16 cellular contexts compared by ENCODE assay signal in genomic region chr1:35186239-35186638, GRCh38. TPM values are rescaled to one million over a fixed set of nuclear protein-coding genes. Genes with fewer than 3 reads are reported as not detected.
A peak's percentile ranks its signal among the peaks of the same experiment; 100 is the strongest.
DNase-seq lines count a peak whose midpoint lies in the region; ATAC-seq and TF ChIP-seq lines count a peak whose summit lies in the region.
"Had no signal": no experiment of that assay in that cellular context is flagged by ENCODE, and none has a peak within 500 bp of the region (broad histone marks: within the 10 kb centered on the region; RNA-seq: fewer than 3 reads in every experiment).

No MANE protein-coding gene starts in this region.

- H3K9me1 ChIP-seq in IMR-90 (ENCODE audit: insufficient read depth, low read length), result peaks cover 2% of the 10 kb centered on the region; the same call in 1 of the 2 replicates

- H3K27ac ChIP-seq in CD8-positive, alpha-beta T cell (ENCODE audit: low read depth, low read length), result no peak overlapping the region
- H3K27ac ChIP-seq in IMR-90 (ENCODE audit: insufficient read depth, low read length), result no peak overlapping the region
- H3K27ac ChIP-seq in MM.1S (ENCODE audit: low read length), result no peak overlapping the region
- H3K27ac ChIP-seq: KMS-11, pancreas, spleen, WERI-Rb-1 had no signal

- no peaks in the 10 kb centered on the region for H3K9me2 ChIP-seq in MM.1S (replicated peaks; ENCODE audit: insufficient read depth, low read length)

- H3K14ac ChIP-seq in IMR-90 (replicated peaks; ENCODE audit: low read depth, low read length), result no peak overlapping the region

- no peak overlapping the region for H3K18ac ChIP-seq in IMR-90 (ENCODE audit: low read depth, low read length)

- no peak overlapping the region for H2BK15ac ChIP-seq in IMR-90 (ENCODE audit: low read depth, low read length)

- POLR2A ChIA-PET in CD8-positive, alpha-beta T cell (lab: Charles Lee), result interaction anchor here (1.0 kb wide), 1 partner anchor 202 kb away, joined by 3 read pairs; the partner anchor contains the start of gene TMEM35B
- POLR2A ChIA-PET in IMR-90 (lab: Charles Lee; ENCODE audit: unreplicated experiment), result interaction anchor here (0.5 to 0.6 kb wide), 2 partner anchors 89 to 163 kb away, joined by 3 to 5 read pairs; no protein-coding TSS in a partner anchor

- H3K9ac ChIP-seq in IMR-90 (ENCODE audit: low read depth, low read length), result no peak overlapping the region
- H3K9ac ChIP-seq in MM.1S (ENCODE audit: low read length), result no peak overlapping the region
- H3K9ac ChIP-seq: KMS-11 had no signal

- H3K27ac Mint-ChIP-seq in CD8-positive, alpha-beta T cell, result peak overlapping the region; percentile 39
- peak overlapping the region; percentile 45 for H3K27ac Mint-ChIP-seq in activated naive CD8-positive, alpha-beta T cell treated with anti-CD3 and anti-CD28 coated beads, Interleukin-2, amount 50 U/mL, for 24 hours
- no peak overlapping the region for H3K27ac Mint-ChIP-seq in neural crest cell (ENCODE audit: unreplicated experiment)

- ATAC-seq in CD8-positive, alpha-beta T cell, result no peak
- ATAC-seq in IMR-90 (ENCODE audit: low read depth) (no peak), HG02970 (IDR thresholded peaks at IDR 0.05; ENCODE audit: low FRiP score, unreplicated experiment) (no peak)
- ATAC-seq in activated naive CD8-positive, alpha-beta T cell treated with anti-CD3 and anti-CD28 coated beads, Interleukin-2, amount 50 U/mL, for 24 hours, result no peak
- ATAC-seq: esophagus mucosa, pancreas had no signal

- no peak overlapping the region for H3K4me3 Mint-ChIP-seq in CD8-positive, alpha-beta T cell
- peak overlapping the region; percentile 89 for H3K4me3 Mint-ChIP-seq in activated naive CD8-positive, alpha-beta T cell treated with anti-CD3 and anti-CD28 coated beads, Interleukin-2, amount 50 U/mL, for 24 hours
- H3K4me3 Mint-ChIP-seq in neural crest cell, result peak overlapping the region; percentile 85

- 80% methylated on average over 1 of the region's 4 CpGs; no CpG with 5 or more reads in 1 of the 2 experiments for WGBS in IMR-90 (ENCODE audit: extremely low coverage in 2 of 2, insufficient read length in 1 of 2), 2 experiments

- CTCF ChIA-PET in CD8-positive, alpha-beta T cell (lab: Charles Lee), result interaction anchor here (2.0 kb wide), 1 partner anchor 16 kb away, joined by 5 read pairs; no protein-coding TSS in a partner anchor
- CTCF ChIA-PET in IMR-90 (lab: Yijun Ruan, JAX), result no interaction called here

- no peak overlapping the region for H4K8ac ChIP-seq in IMR-90 (ENCODE audit: low read depth in 2 of 2, low read length in 2 of 2)

- H3K4me2 ChIP-seq in IMR-90 (ENCODE audit: low read depth, low read length) (no peak overlapping the region), MM.1S (ENCODE audit: low read depth, low read length) (no peak overlapping the region)
- H3K4me2 ChIP-seq: KMS-11 had no signal

- peaks cover 93% of the 10 kb centered on the region for H3K4me1 Mint-ChIP-seq in CD8-positive, alpha-beta T cell (ENCODE audit: low read depth)
- peaks cover 98% of the 10 kb centered on the region for H3K4me1 Mint-ChIP-seq in activated naive CD8-positive, alpha-beta T cell treated with anti-CD3 and anti-CD28 coated beads, Interleukin-2, amount 50 U/mL, for 24 hours
- peaks cover 85% of the 10 kb centered on the region for H3K4me1 Mint-ChIP-seq in neural crest cell

- in situ Hi-C loops in IMR-90 (cut with MboI; ENCODE audit: low sequenced_read_pairs), result no loop called here

- H3K9me3 Mint-ChIP-seq in CD8-positive, alpha-beta T cell, result no peaks in the 10 kb centered on the region
- H3K9me3 Mint-ChIP-seq in activated naive CD8-positive, alpha-beta T cell treated with anti-CD3 and anti-CD28 coated beads, Interleukin-2, amount 50 U/mL, for 24 hours, result no peaks in the 10 kb centered on the region
- H3K9me3 Mint-ChIP-seq in neural crest cell, result no peaks in the 10 kb centered on the region

- H3K27me3 Mint-ChIP-seq in CD8-positive, alpha-beta T cell (ENCODE audit: low read depth), result no peaks in the 10 kb centered on the region
- no peaks in the 10 kb centered on the region for H3K27me3 Mint-ChIP-seq in activated naive CD8-positive, alpha-beta T cell treated with anti-CD3 and anti-CD28 coated beads, Interleukin-2, amount 50 U/mL, for 24 hours
- H3K27me3 Mint-ChIP-seq in neural crest cell (ENCODE audit: low read depth), result peaks cover 6% of the 10 kb centered on the region

- TF ChIP-seq RAD21 in IMR-90 (IDR thresholded peaks at IDR 0.05; ENCODE audit: low read length), result no peak

- no TSS peak for BruUV-seq in IMR-90 (replicated peaks; lab: Mats Ljungman, UMichigan)

- peaks cover 96% of the 10 kb centered on the region for H3K4me1 ChIP-seq in CD8-positive, alpha-beta T cell (ENCODE audit: insufficient read depth, low read length)
- H3K4me1 ChIP-seq in IMR-90 (ENCODE audit: control insufficient read depth, insufficient read depth, low read length), result peaks cover 5% of the 10 kb centered on the region
- peaks cover 15% of the 10 kb centered on the region; the same call in 1 of the 2 replicates for H3K4me1 ChIP-seq in MM.1S (ENCODE audit: low read length)

- peaks cover 98% of the 10 kb centered on the region for H3K79me2 ChIP-seq in MM.1S (ENCODE audit: low read length)

- H3K56ac ChIP-seq in IMR-90 (ENCODE audit: extremely low read depth, insufficient read depth, low read length), result no peak overlapping the region

- peaks cover 21 to 45% of the 10 kb centered on the region in 2 experiments for H3K79me1 ChIP-seq in IMR-90 (ENCODE audit: low read depth in 1 of 2, low read length in 2 of 2)

- no peaks in the 10 kb centered on the region for H3K9me3 ChIP-seq in CD8-positive, alpha-beta T cell (ENCODE audit: low read length)
- H3K9me3 ChIP-seq in IMR-90 (ENCODE audit: control insufficient read depth, insufficient read depth, low read length), result no peaks in the 10 kb centered on the region
- no peaks in the 10 kb centered on the region for H3K9me3 ChIP-seq in MM.1S (replicated peaks; ENCODE audit: insufficient read depth, low read length)
- H3K9me3 ChIP-seq: pancreas, spleen had no signal

- no peaks in the 10 kb centered on the region for H3K27me3 ChIP-seq in CD8-positive, alpha-beta T cell (ENCODE audit: insufficient read depth, low read length)
- H3K27me3 ChIP-seq in IMR-90 (ENCODE audit: control insufficient read depth, insufficient read depth, low read length), result no peaks in the 10 kb centered on the region
- H3K27me3 ChIP-seq in MM.1S (replicated peaks; ENCODE audit: insufficient read depth, low read length), result no peaks in the 10 kb centered on the region
- H3K27me3 ChIP-seq: pancreas, spleen had no signal

- no peak overlapping the region for H3K4me3 ChIP-seq in CD8-positive, alpha-beta T cell (ENCODE audit: low read depth, low read length)
- H3K4me3 ChIP-seq in IMR-90 (ENCODE audit: insufficient read depth, low read depth, low read length) (no peak overlapping the region), MM.1S (ENCODE audit: low read length) (no peak overlapping the region)
- H3K4me3 ChIP-seq: pancreas, spleen had no signal

- intact Hi-C loops in CD8-positive, alpha-beta T cell (cut with DNase I, micrococcal nuclease), result loop anchor here in 1 of 2 experiments (1.0 to 10.0 kb wide), 2 partner anchors 11 to 969 kb away; partner anchors contain the start of gene MAP7D1
- intact Hi-C loops in IMR-90 (cut with micrococcal nuclease), result loop anchor here (10.0 kb wide), 2 partner anchors 181 to 331 kb away; partner anchors contain the start of gene SMIM12

- no peak overlapping the region for H2BK120ac ChIP-seq in IMR-90 (ENCODE audit: low read depth, low read length)

- dilution Hi-C loops in IMR-90 (cut with HindIII; ENCODE audit: low sequenced_read_pairs, unreplicated experiment), result no loop called here

- H2BK5ac ChIP-seq in IMR-90 (ENCODE audit: low read depth, low read length, poor library complexity, severe bottlenecking), result no peak overlapping the region

- no peak for TF ChIP-seq POLR2A in IMR-90 (IDR thresholded peaks at IDR 0.05; ENCODE audit: low read depth, low read length)

- DNase-seq in CD8-positive, alpha-beta T cell, result no peak
- DNase-seq in IMR-90 (no peak), neural crest cell (ENCODE audit: low read depth, low spot score) (no peak), OCI-M1 (lab: John Stamatoyannopoulos, UW) (no peak), MM.1S (no peak)
- no peak for DNase-seq in activated naive CD8-positive, alpha-beta T cell treated with anti-CD3 and anti-CD28 coated beads, Interleukin-2, amount 50 U/mL, for 24 hours
- DNase-seq: activated CD8-positive, alpha-beta memory T cell treated with anti-CD3 and anti-CD28 coated beads, Interleukin-2, amount 50 U/mL, for 48 hours; amygdala; NCI-H146; pancreas; spleen; substantia nigra; WERI-Rb-1 had no signal

- H3K36me3 Mint-ChIP-seq in CD8-positive, alpha-beta T cell, result peaks cover 98% of the 10 kb centered on the region
- peaks cover 97% of the 10 kb centered on the region for H3K36me3 Mint-ChIP-seq in activated naive CD8-positive, alpha-beta T cell treated with anti-CD3 and anti-CD28 coated beads, Interleukin-2, amount 50 U/mL, for 24 hours (ENCODE audit: low read depth)
- peaks cover 77% of the 10 kb centered on the region for H3K36me3 Mint-ChIP-seq in neural crest cell (ENCODE audit: low read depth)

- H4K91ac ChIP-seq in IMR-90 (ENCODE audit: insufficient read depth, low read depth, low read length), result no peak overlapping the region

- no peak overlapping the region for H2AK9ac ChIP-seq in IMR-90 (replicated peaks; ENCODE audit: low read depth, low read length, poor library complexity)

- no peak for TF ChIP-seq CTCF in CD8-positive, alpha-beta T cell (IDR thresholded peaks at IDR 0.05)
- TF ChIP-seq CTCF in IMR-90 (conservative IDR thresholded peaks at IDR 0.05; ENCODE audit: low read depth, low read length) (no peak), neural crest cell (conservative IDR thresholded peaks at IDR 0.05) (no peak), MM.1S (IDR thresholded peaks at IDR 0.05; ENCODE audit: low read length) (no peak)

- no peak overlapping the region for H3K4ac ChIP-seq in IMR-90 (ENCODE audit: low read depth, low read length)

- peaks cover 92% of the 10 kb centered on the region for H4K20me1 ChIP-seq in IMR-90 (ENCODE audit: insufficient read depth, low read length)
- H4K20me1 ChIP-seq in MM.1S (ENCODE audit: insufficient read depth, low read length), result peaks cover 91% of the 10 kb centered on the region

- peaks cover 92% of the 10 kb centered on the region for H3K36me3 ChIP-seq in CD8-positive, alpha-beta T cell (ENCODE audit: insufficient read depth, low read length)
- peaks cover 78% of the 10 kb centered on the region for H3K36me3 ChIP-seq in IMR-90 (ENCODE audit: control insufficient read depth, insufficient read depth, low read length)
- peaks cover 69% of the 10 kb centered on the region for H3K36me3 ChIP-seq in MM.1S (replicated peaks; ENCODE audit: insufficient read depth, low read length)

- no peak overlapping the region for H2BK20ac ChIP-seq in IMR-90 (ENCODE audit: low read depth, low read length)

- no peak overlapping the region for H2AFZ ChIP-seq in IMR-90 (replicated peaks; ENCODE audit: low read length, poor library complexity)
- no peak overlapping the region for H2AFZ ChIP-seq in MM.1S (ENCODE audit: low read length)

- no peak overlapping the region for H2AK5ac ChIP-seq in IMR-90 (ENCODE audit: low read depth, low read length)

- H3F3A ChIP-seq in MM.1S (ENCODE audit: insufficient read depth, low read length), result peaks cover 24% of the 10 kb centered on the region

- H4K5ac ChIP-seq in IMR-90 (ENCODE audit: low read depth, low read length), result no peak overlapping the region

- H3K23ac ChIP-seq in IMR-90 (ENCODE audit: low read depth, low read length), result 0 out of 2 replicates have a peak overlapping the region, but pooled peaks have one; percentile 36

RNA-seq across cellular contexts. Expression of gene SFPQ, which starts 6.7 kb away (rescaled TPM):
- 100 to 1,000 TPM; 801 to 841 TPM for total RNA-seq in CD8-positive, alpha-beta T cell
- 53.9 and 121 TPM in 2 replicates for total RNA-seq in IMR-90 (2012; rRNA removed)
- 91.4 and 121 TPM in 2 replicates for polyA plus RNA-seq in IMR-90 (2012; rRNA removed)
- polyA plus RNA-seq in IMR-90 (2012; cell fraction: cytosol; rRNA removed), result 25.7 and 28.4 TPM in 2 replicates
- polyA plus RNA-seq in IMR-90 (2012; cell fraction: nucleus; rRNA removed; ENCODE audit: low replicate concordance), result 122 and 444 TPM in 2 replicates
- 644 and 666 TPM in 2 replicates for total RNA-seq in neural crest cell
